Comparison of ENCODE assay signal across 6 cellular contexts in the genomic region with DNA sequence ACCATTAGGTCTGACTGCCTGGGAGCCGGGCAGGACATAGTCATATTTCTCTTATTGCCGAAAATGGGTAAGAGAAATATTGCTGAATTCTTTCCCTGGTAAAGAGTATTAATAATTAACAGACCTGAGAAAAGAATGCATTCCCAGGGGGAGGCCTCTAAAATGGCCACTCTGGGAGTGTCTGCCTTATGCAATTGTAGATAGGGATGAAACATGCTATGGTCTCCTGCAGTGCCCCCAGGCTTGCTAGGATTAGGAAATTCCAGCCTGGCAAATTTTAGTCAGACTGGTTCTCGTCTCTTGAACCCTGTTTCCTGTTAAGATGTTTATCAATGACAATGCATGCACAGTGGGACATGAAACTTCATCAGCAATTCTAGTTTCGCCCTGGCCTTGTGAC.
DNase-seq lines count a peak whose midpoint lies in the region; ATAC-seq, FAIRE-seq and TF ChIP-seq lines count a peak whose summit lies in the region.
"Not testable (repeated sequence)": the region's sequence is repeated elsewhere in the genome, so short reads cannot be mapped to it uniquely, and the experiment has no call there.

No MANE protein-coding gene starts in this region.

- not testable (repeated sequence) for H3K9ac ChIP-seq in HCT116 (ENCODE audit: low read length); endodermal cell (ENCODE audit: extremely low read depth, low read length, poor library complexity, severe bottlenecking); HepG2 (ENCODE audit: insufficient read depth, low read depth, low read length)

- CTCF ChIA-PET in HCT116 (lab: Charles Lee); HepG2 (lab: Yijun Ruan, JAX; ENCODE audit: low intra/inter-chr PET ratio, low total read pairs): not testable (repeated sequence)

- H3K4me3 ChIP-seq in HCT116 (replicated peaks in 1 of 2; ENCODE audit: low read depth in 1 of 2, low read length in 2 of 2); HepG2 (replicated peaks in 1 of 3; ENCODE audit: insufficient read depth in 1 of 3, low read depth in 2 of 3, low read length in 3 of 3): not testable (repeated sequence)
- H3K4me3 ChIP-seq in endodermal cell (ENCODE audit: low read length): peak overlapping the region; percentile 27

- intact Hi-C loops in HCT116 (cut with micrococcal nuclease); HepG2 (cut with micrococcal nuclease; ENCODE audit: unreplicated experiment): not testable (repeated sequence)

- peaks cover 33% of the 10 kb centered on the region for H3K9me3 Mint-ChIP-seq in endodermal cell

- TF ChIP-seq EP300 in HepG2 (IDR thresholded peaks at IDR 0.05; ENCODE audit: low read depth in 2 of 2, low read length in 2 of 2); HepG2 (CRISPR knock-in tag; IDR thresholded peaks at IDR 0.05; ENCODE audit: borderline replicate concordance): not testable (repeated sequence)

- FAIRE-seq in HepG2 (lab: Jason Lieb, UNC): not testable (repeated sequence)

- H3K9me3 ChIP-seq in HCT116 (ENCODE audit: control insufficient read depth in 1 of 2, insufficient read depth in 1 of 2, low read depth in 1 of 2, low read length in 2 of 2): not testable (repeated sequence)
- peaks cover 28% of the 10 kb centered on the region for H3K9me3 ChIP-seq in endodermal cell (ENCODE audit: control insufficient read depth, low read length)
- peaks cover 32% of the 10 kb centered on the region for H3K9me3 ChIP-seq in HepG2 (ENCODE audit: low read length)

- not testable (repeated sequence) for H2AFZ ChIP-seq in HCT116 (ENCODE audit: low read depth, low read length, poor library complexity, severe bottlenecking); HepG2 (ENCODE audit: low read length)

- not testable (repeated sequence) for H3K4me1 Mint-ChIP-seq in endodermal cell

- H3K9me2 ChIP-seq in HCT116 (ENCODE audit: insufficient read depth): not testable (repeated sequence)

- not testable (repeated sequence) for BruUV-seq in HCT116 (replicated peaks; lab: Mats Ljungman, UMichigan); HepG2 (replicated peaks; lab: Mats Ljungman, UMichigan)

- in situ Hi-C loops in HepG2 (cut with HindIII; ENCODE audit: extremely low pct_ligation_motif_present, low pct_unique_long_range_greater_than_20kb): not testable (repeated sequence)

- H3K4me2 ChIP-seq in HCT116 (ENCODE audit: low read length); HepG2 (ENCODE audit: low read depth, low read length): not testable (repeated sequence)

- not testable (repeated sequence) for H3K27ac ChIP-seq in HCT116 (ENCODE audit: low read depth, low read length); endodermal cell (ENCODE audit: low read depth, low read length); HepG2 (ENCODE audit: extremely low read length, insufficient read depth, low read length)

- H3K4me3 Mint-ChIP-seq in endodermal cell: not testable (repeated sequence)

- not testable (repeated sequence) for H3K79me2 ChIP-seq in HCT116 (ENCODE audit: insufficient read depth, low read length); HepG2 (ENCODE audit: insufficient read depth, low read length)

- not testable (repeated sequence) for TF ChIP-seq CTCF in HCT116 (IDR thresholded peaks at IDR 0.05 in 2 of 3, conservative IDR thresholded peaks at IDR 0.05 in 1 of 3; ENCODE audit: borderline replicate concordance in 1 of 3, insufficient read depth in 1 of 3, low read depth in 2 of 3, low read length in 2 of 3); endodermal cell (conservative IDR thresholded peaks at IDR 0.05); HepG2 (CRISPR knock-in tag; IDR thresholded peaks at IDR 0.05)

- not testable (repeated sequence) for H3K27me3 ChIP-seq in HCT116 (ENCODE audit: insufficient read depth, low read length); endodermal cell (ENCODE audit: control insufficient read depth, insufficient read depth, low read length, poor library complexity, severe bottlenecking); HepG2 (ENCODE audit: control insufficient read depth in 1 of 2, insufficient read depth in 2 of 2, low read length in 2 of 2)

- TF ChIP-seq RAD21 in HCT116 (IDR thresholded peaks at IDR 0.05; ENCODE audit: low read depth); HepG2 (CRISPR knock-in tag; IDR thresholded peaks at IDR 0.05): not testable (repeated sequence)

- 94% methylated on average over 4 of the region's 4 CpGs; no CpG with 5 or more reads in 1 of the 2 experiments for WGBS in endodermal cell (ENCODE audit: insufficient coverage in 1 of 2, insufficient read length in 1 of 2), 2 experiments
- 50% methylated on average over 4 of the region's 4 CpGs for WGBS in HepG2 (ENCODE audit: low lambda C conversion rate)

- RAD21 ChIA-PET in HCT116 (lab: Charles Lee; ENCODE audit: low non-redundant PET in 1 of 2, low total read pairs in 2 of 2, uncharacterized antibody in 2 of 2, unreplicated experiment in 2 of 2): not testable (repeated sequence)

- H3K27ac Mint-ChIP-seq in endodermal cell: not testable (repeated sequence)

- H3K36me3 ChIP-seq in HCT116 (ENCODE audit: control insufficient read depth in 1 of 2, insufficient read depth in 2 of 2, low read length in 2 of 2); endodermal cell (ENCODE audit: control insufficient read depth, insufficient read depth, low read length); HepG2 (replicated peaks in 1 of 2; ENCODE audit: control insufficient read depth in 1 of 2, insufficient read depth in 2 of 2, low read length in 2 of 2): not testable (repeated sequence)

- not testable (repeated sequence) for ATAC-seq in HCT116, HepG2

- not testable (repeated sequence) for H3K27me3 Mint-ChIP-seq in endodermal cell (ENCODE audit: insufficient read depth)

- POLR2A ChIA-PET in HCT116 (lab: Charles Lee); HepG2 (lab: Yijun Ruan, JAX): not testable (repeated sequence)

- peak; percentile 2 for DNase-seq in DMS53 (lab: John Stamatoyannopoulos, UW)
- DNase-seq in HCT116 (ENCODE audit: low read depth, low spot score); HepG2 (ENCODE audit: low spot score): not testable (repeated sequence)
- DNase-seq in HK-2 (ENCODE audit: unreplicated experiment): peak; percentile 10
- peak; percentile 16 for DNase-seq in SK-N-DZ (ENCODE audit: low spot score)
- peak; percentile 52 for DNase-seq in endodermal cell

- not testable (repeated sequence) for TF ChIP-seq POLR2A in HCT116 (IDR thresholded peaks at IDR 0.05; ENCODE audit: borderline replicate concordance, extremely low read depth, insufficient read depth, insufficient read length); HepG2 (IDR thresholded peaks at IDR 0.05; ENCODE audit: insufficient read depth in 1 of 2, low read depth in 2 of 2, low read length in 2 of 2)

- not testable (repeated sequence) for H4K20me1 ChIP-seq in HCT116 (ENCODE audit: insufficient read depth); HepG2 (ENCODE audit: insufficient read depth, low read length)

- H3K36me3 Mint-ChIP-seq in endodermal cell (ENCODE audit: low read depth): not testable (repeated sequence)

- not testable (repeated sequence) for H3K4me1 ChIP-seq in HCT116 (ENCODE audit: control insufficient read depth in 1 of 2, insufficient read depth in 2 of 2, low read length in 2 of 2); endodermal cell (ENCODE audit: control insufficient read depth, insufficient read depth, low read length); HepG2 (ENCODE audit: insufficient read depth, low read length)

TF ChIP-seq in HCT116, 20 proteins besides CTCF, POLR2A, EP300 and RAD21:
- peak; percentile 55; the same call in 1 of the 2 replicates for TF ChIP-seq CBX3 (IDR thresholded peaks at IDR 0.05; ENCODE audit: low read depth)
TF ChIP-seq in HCT116: peak in this region for 1; not testable (repeated sequence) for 19.

TF ChIP-seq in HepG2, 621 proteins besides CTCF, POLR2A, EP300 and RAD21:
- peak; percentile 95 for TF ChIP-seq SETDB1 (CRISPR knock-in tag; IDR thresholded peaks at IDR 0.05; ENCODE audit: borderline replicate concordance)
